ENCODE assay signal across 27 cellular contexts in genomic region chr22:22089459-22090308, GRCh38.
"Had no signal": no experiment of that assay in that cellular context is flagged by ENCODE, and none has a peak within 500 bp of the region (broad histone marks: within the 10 kb centered on the region; RNA-seq: fewer than 3 reads in every experiment).

No MANE protein-coding gene starts in this region.

- H3K27me3 ChIP-seq: pancreas had no signal

- H3K4me1 ChIP-seq: left lung, lower lobe of right lung, pancreas, prostate gland, sigmoid colon, suprapubic skin, tibial artery, upper lobe of right lung had no signal

- DNase-seq: hypothalamus; immature natural killer cell; kidney; left colon; left lung; lower lobe of right lung; mammary epithelial cell; mesenchymal stem cell; naive thymus-derived CD8-positive, alpha-beta T cell; nucleus accumbens; pancreas; posterior cingulate gyrus; retina; right cardiac atrium; sigmoid colon; small intestine; spleen; stimulated activated CD4-positive, alpha-beta T cell treated with anti-CD3 and anti-CD28 coated beads, Interleukin-4, amount 100 ng/mL, for 24 hours; stimulated activated naive CD4-positive, alpha-beta T cell; tibial artery; trophoblast cell; upper lobe of right lung had no signal

- H3K9me3 ChIP-seq: left lung, lower lobe of right lung, pancreas, prostate gland, sigmoid colon, suprapubic skin, thoracic aorta, tibial artery, upper lobe of right lung had no signal

- H3K4me3 ChIP-seq: left lung, lower lobe of right lung, pancreas, prostate gland, sigmoid colon, spleen, suprapubic skin, thoracic aorta, tibial artery, upper lobe of right lung had no signal

- ATAC-seq: left colon; left lung; lower lobe of right lung; naive thymus-derived CD8-positive, alpha-beta T cell; pancreas; right cardiac atrium; stimulated activated effector memory CD8-positive, alpha-beta T cell treated with anti-CD3 and anti-CD28 coated beads, Interleukin-12 subunit alpha, Interleukin-12 subunit beta, amount 100 ng/mL, for 72 hours; upper lobe of right lung had no signal

- H3K27ac ChIP-seq: left lung, lower lobe of right lung, pancreas, prostate gland, sigmoid colon, spleen, suprapubic skin, thoracic aorta, tibial artery, upper lobe of right lung had no signal

- H3K36me3 ChIP-seq: left lung, lower lobe of right lung, pancreas, prostate gland, sigmoid colon, spleen, suprapubic skin, thoracic aorta, tibial artery, upper lobe of right lung had no signal

- FAIRE-seq: islet of Langerhans, kidney, pancreas, small intestine had no signal
